ENCODE assay signal across 19 cellular contexts in the genomic region with DNA sequence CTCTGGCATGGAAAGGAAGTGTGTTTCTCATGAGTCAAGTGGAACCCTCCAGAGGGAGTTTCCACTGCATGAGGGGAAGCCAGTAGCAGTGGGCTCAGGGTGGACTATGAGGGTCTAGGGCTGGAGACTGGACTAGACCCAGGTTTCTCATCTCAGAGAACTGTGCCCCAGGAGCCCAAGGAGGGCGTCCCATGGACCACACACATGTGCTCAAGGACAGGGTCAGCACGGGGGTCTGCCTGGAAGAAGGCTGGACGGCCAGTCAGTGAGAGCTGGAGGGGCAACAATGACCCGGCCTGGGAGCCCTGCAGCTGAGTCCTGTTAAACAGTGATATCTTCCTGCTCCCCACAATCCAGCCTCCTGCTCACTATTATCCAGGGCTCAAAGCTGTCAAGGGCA. TPM values are rescaled to one million over a fixed set of nuclear protein-coding genes. Genes with fewer than 3 reads are reported as not detected.
DNase-seq lines count a peak whose midpoint lies in the region; ATAC-seq, FAIRE-seq and TF ChIP-seq lines count a peak whose summit lies in the region.
"Had no signal": no experiment of that assay in that cellular context is flagged by ENCODE, and none has a peak within 500 bp of the region (broad histone marks: within the 10 kb centered on the region; RNA-seq: fewer than 3 reads in every experiment).

No MANE protein-coding gene starts in this region.

- H3K79me1 ChIP-seq in H1 (ENCODE audit: low read depth, low read length), result no peaks in the 10 kb centered on the region

- no peak overlapping the region for H3K27ac Mint-ChIP-seq in stimulated activated memory B cell treated with anti-CD40 and anti-IgM and Interleukin-4, amounts not matched to agents 10 μg/mL and 1 μg/mL and 100 μg/mL, for 72 hours
- H3K27ac Mint-ChIP-seq in activated naive CD4-positive, alpha-beta T cell treated with anti-CD3 and anti-CD28 coated beads, Interleukin-2, amount 10 ng/mL, durations not matched to agents 7 days and 5 days, result no peak overlapping the region
- H3K27ac Mint-ChIP-seq: CD4-positive, alpha-beta memory T cell had no signal

- no peaks in the 10 kb centered on the region for H3K4me1 Mint-ChIP-seq in stimulated activated memory B cell treated with anti-CD40 and anti-IgM and Interleukin-4, amounts not matched to agents 10 μg/mL and 1 μg/mL and 100 μg/mL, for 72 hours
- peaks cover 4% of the 10 kb centered on the region for H3K4me1 Mint-ChIP-seq in activated naive CD4-positive, alpha-beta T cell treated with anti-CD3 and anti-CD28 coated beads, Interleukin-2, amount 10 ng/mL, durations not matched to agents 7 days and 5 days

- POLR2A ChIA-PET in H1 (lab: Charles Lee; ENCODE audit: partially characterized antibody), result no interaction called here

- ATAC-seq in stimulated activated memory B cell treated with anti-CD40 and anti-IgM and Interleukin-4, amounts not matched to agents 10 μg/mL and 1 μg/mL and 100 μg/mL, for 72 hours, result peak; percentile 20
- ATAC-seq in upper lobe of right lung, result peak; percentile 36

- no peaks in the 10 kb centered on the region for H3K36me3 Mint-ChIP-seq in stimulated activated memory B cell treated with anti-CD40 and anti-IgM and Interleukin-4, amounts not matched to agents 10 μg/mL and 1 μg/mL and 100 μg/mL, for 72 hours
- no peaks in the 10 kb centered on the region for H3K36me3 Mint-ChIP-seq in activated naive CD4-positive, alpha-beta T cell treated with anti-CD3 and anti-CD28 coated beads, Interleukin-2, amount 10 ng/mL, durations not matched to agents 7 days and 5 days
- H3K36me3 Mint-ChIP-seq: CD4-positive, alpha-beta memory T cell had no signal

- DNase-seq in H1 (ENCODE audit: low read depth in 1 of 2, low spot score in 2 of 2), result no peak
- DNase-seq in upper lobe of right lung, result no peak
- no peak for DNase-seq in adrenal gland
- DNase-seq in NCI-H1930 (lab: John Stamatoyannopoulos, UW), result no peak
- no peak for DNase-seq in activated naive CD4-positive, alpha-beta T cell treated with anti-CD3 and anti-CD28 coated beads, Interleukin-2, amount 10 ng/mL, durations not matched to agents 7 days and 5 days
- DNase-seq in HuH-7.5 (ENCODE audit: low spot score), result no peak
- DNase-seq: BE2C; CD4-positive, alpha-beta memory T cell; DMS153; DND-41; GDM1; GM23248; H7; IMR-90 had no signal

- no peak overlapping the region for H2AFZ ChIP-seq in H1 (ENCODE audit: low read length)
- H2AFZ ChIP-seq: GM23248 had no signal

- H4K20me1 ChIP-seq in H1 (replicated peaks in 1 of 2; ENCODE audit: control insufficient read depth in 1 of 2, insufficient read depth in 2 of 2, low read length in 2 of 2), result no peaks in the 10 kb centered on the region

- H4K5ac ChIP-seq in H1 (ENCODE audit: insufficient read length, low read depth, low read length), result no peak overlapping the region

- peaks cover 12% of the 10 kb centered on the region for H3K27me3 Mint-ChIP-seq in stimulated activated memory B cell treated with anti-CD40 and anti-IgM and Interleukin-4, amounts not matched to agents 10 μg/mL and 1 μg/mL and 100 μg/mL, for 72 hours
- H3K27me3 Mint-ChIP-seq in activated naive CD4-positive, alpha-beta T cell treated with anti-CD3 and anti-CD28 coated beads, Interleukin-2, amount 10 ng/mL, durations not matched to agents 7 days and 5 days, result no peaks in the 10 kb centered on the region

- H3K4ac ChIP-seq in H1 (replicated peaks; ENCODE audit: insufficient read length, low read depth, low read length), result no peak overlapping the region

- no peak overlapping the region for H2BK15ac ChIP-seq in H1 (ENCODE audit: low read length)

- H3K14ac ChIP-seq in H1 (ENCODE audit: insufficient read length), result no peak overlapping the region

- FAIRE-seq in H1 (lab: Jason Lieb, UNC), result no peak
- FAIRE-seq: A204.1, GM19239 had no signal

- H3K4me2 ChIP-seq in H1 (ENCODE audit: insufficient read depth in 1 of 2, low read depth in 2 of 2, low read length in 2 of 2), result no peak overlapping the region

- no peak for TF ChIP-seq EP300 in H1 (IDR thresholded peaks at IDR 0.05; ENCODE audit: borderline replicate concordance in 1 of 2, low read depth in 2 of 2, low read length in 2 of 2)

- TF ChIP-seq POLR2A in H1 (IDR thresholded peaks at IDR 0.05; ENCODE audit: control extremely low read depth in 1 of 2, low read depth in 2 of 2, low read length in 2 of 2), result no peak
- no peak for TF ChIP-seq POLR2A in adrenal gland (IDR thresholded peaks at IDR 0.05)

- H2BK20ac ChIP-seq in H1 (ENCODE audit: low read length), result no peak overlapping the region

- H3K23me2 ChIP-seq in H1 (ENCODE audit: low read depth, low read length), result no peaks in the 10 kb centered on the region

- no peak overlapping the region for H2BK5ac ChIP-seq in H1 (ENCODE audit: low read depth, low read length)

- H3K9me3 Mint-ChIP-seq in stimulated activated memory B cell treated with anti-CD40 and anti-IgM and Interleukin-4, amounts not matched to agents 10 μg/mL and 1 μg/mL and 100 μg/mL, for 72 hours, result no peaks in the 10 kb centered on the region
- H3K9me3 Mint-ChIP-seq in activated naive CD4-positive, alpha-beta T cell treated with anti-CD3 and anti-CD28 coated beads, Interleukin-2, amount 10 ng/mL, durations not matched to agents 7 days and 5 days, result no peaks in the 10 kb centered on the region
- H3K9me3 Mint-ChIP-seq: CD4-positive, alpha-beta memory T cell had no signal

- H3K56ac ChIP-seq in H1 (replicated peaks; ENCODE audit: insufficient read length, low read depth, low read length), result no peak overlapping the region

- no peaks in the 10 kb centered on the region for H3K4me1 ChIP-seq in H1 (replicated peaks in 1 of 4; ENCODE audit: control insufficient read depth in 3 of 4, insufficient read depth in 4 of 4, low read length in 3 of 4)
- peaks cover 13% of the 10 kb centered on the region for H3K4me1 ChIP-seq in rectal smooth muscle tissue (ENCODE audit: control insufficient read depth, insufficient read depth, low read length)
- no peaks in the 10 kb centered on the region for H3K4me1 ChIP-seq in upper lobe of right lung
- H3K4me1 ChIP-seq in adrenal gland (replicated peaks in 1 of 2), result no peaks in the 10 kb centered on the region
- H3K4me1 ChIP-seq: BE2C had no signal

- H3K9me3 ChIP-seq in H1 (ENCODE audit: insufficient read depth in 2 of 2, low read depth in 1 of 2, low read length in 1 of 2) (no peaks in the 10 kb centered on the region), upper lobe of right lung (no peaks in the 10 kb centered on the region), adrenal gland (replicated peaks in 1 of 3) (no peaks in the 10 kb centered on the region)
- H3K9me3 ChIP-seq: BE2C had no signal

- H3K27me3 ChIP-seq in H1 (replicated peaks in 1 of 4; ENCODE audit: control insufficient read depth in 3 of 4, extremely low read depth in 1 of 4, insufficient read depth in 3 of 4, low read length in 3 of 4), result no peaks in the 10 kb centered on the region
- H3K27me3 ChIP-seq in rectal smooth muscle tissue (ENCODE audit: control insufficient read depth, insufficient read depth, low read length), result no peaks in the 10 kb centered on the region
- H3K27me3 ChIP-seq in upper lobe of right lung, result no peaks in the 10 kb centered on the region
- no peaks in the 10 kb centered on the region for H3K27me3 ChIP-seq in adrenal gland

- no peaks in the 10 kb centered on the region for H3K36me3 ChIP-seq in H1 (ENCODE audit: control insufficient read depth in 2 of 4, insufficient read depth in 4 of 4, low read length in 3 of 4)
- no peaks in the 10 kb centered on the region for H3K36me3 ChIP-seq in rectal smooth muscle tissue (ENCODE audit: control insufficient read depth, insufficient read depth, low read length)
- H3K36me3 ChIP-seq in upper lobe of right lung, result no peaks in the 10 kb centered on the region
- no peaks in the 10 kb centered on the region for H3K36me3 ChIP-seq in adrenal gland (replicated peaks in 1 of 2)
- H3K36me3 ChIP-seq: BE2C had no signal

- WGBS in H1 (ENCODE audit: extremely low coverage in 1 of 2, insufficient coverage in 1 of 2, insufficient read length in 1 of 2, insufficient replicate concordance in 2 of 2, low coverage in 1 of 2, low lambda C conversion rate in 2 of 2, missing lambda C conversion rate in 1 of 2), 2 experiments, result 97% methylated on average over 4 of the region's 4 CpGs; no CpG with 5 or more reads in 1 of the 2 experiments
- 67 to 82% (median 76%) methylated on average over 1 to 4 of the region's 4 CpGs for WGBS in adrenal gland, 4 donors

- H3K4me3 Mint-ChIP-seq in stimulated activated memory B cell treated with anti-CD40 and anti-IgM and Interleukin-4, amounts not matched to agents 10 μg/mL and 1 μg/mL and 100 μg/mL, for 72 hours, result no peak overlapping the region
- H3K4me3 Mint-ChIP-seq in activated naive CD4-positive, alpha-beta T cell treated with anti-CD3 and anti-CD28 coated beads, Interleukin-2, amount 10 ng/mL, durations not matched to agents 7 days and 5 days, result no peak overlapping the region
- H3K4me3 Mint-ChIP-seq: CD4-positive, alpha-beta memory T cell had no signal

- no peak overlapping the region for H4K91ac ChIP-seq in H1 (replicated peaks; ENCODE audit: insufficient read length, low read length)

- no peak for TF ChIP-seq RAD21 in H1 (IDR thresholded peaks at IDR 0.05 in 1 of 2, conservative IDR thresholded peaks at IDR 0.05 in 1 of 2; ENCODE audit: low read depth in 2 of 2, low read length in 2 of 2)

- H2BK12ac ChIP-seq in H1 (ENCODE audit: low read depth, low read length), result no peak overlapping the region

- no peak for TF ChIP-seq CTCF in H1 (IDR thresholded peaks at IDR 0.05; ENCODE audit: control extremely low read depth in 1 of 3, insufficient read depth in 1 of 3, low read depth in 1 of 3, low read length in 3 of 3)
- TF ChIP-seq CTCF in upper lobe of right lung (IDR thresholded peaks at IDR 0.05), result no peak
- no peak for TF ChIP-seq CTCF in adrenal gland (IDR thresholded peaks at IDR 0.05)

- 0 out of 2 replicates have a peak overlapping the region, but pooled peaks have one; percentile 12 for H4K8ac ChIP-seq in H1 (ENCODE audit: extremely low read depth, insufficient read depth, low read length)

- no peaks in the 10 kb centered on the region for H3K79me2 ChIP-seq in H1 (ENCODE audit: control insufficient read depth in 1 of 2, insufficient read depth in 2 of 2, low read length in 2 of 2)

- H3K23ac ChIP-seq in H1 (ENCODE audit: insufficient read length), result no peak overlapping the region

- H2BK120ac ChIP-seq in H1 (replicated peaks; ENCODE audit: low read depth, low read length), result no peak overlapping the region

- intact Hi-C loops in upper lobe of right lung (cut with DNase I) (loop anchor here (10.0 kb wide), 1 partner anchor 155 kb away; no protein-coding TSS in a partner anchor), adrenal gland (cut with DNase I) (no loop called here)

- H3K4me3 ChIP-seq in H1 (ENCODE audit: extremely low read depth in 1 of 4, insufficient read depth in 2 of 4, low read depth in 3 of 4, low read length in 4 of 4) (no peak overlapping the region), rectal smooth muscle tissue (ENCODE audit: low read length) (no peak overlapping the region), upper lobe of right lung (no peak overlapping the region), adrenal gland (no peak overlapping the region)
- H3K4me3 ChIP-seq: GM23248 had no signal

- H3K9ac ChIP-seq in H1 (replicated peaks in 1 of 4; ENCODE audit: extremely low read depth in 1 of 4, low read depth in 3 of 4, low read length in 3 of 4), result no peak overlapping the region
- no peak overlapping the region for H3K9ac ChIP-seq in rectal smooth muscle tissue (ENCODE audit: low read length)

- H3K27ac ChIP-seq in H1 (ENCODE audit: low read depth, low read length) (no peak overlapping the region), rectal smooth muscle tissue (ENCODE audit: low read depth, low read length) (peak overlapping the region; percentile 70), upper lobe of right lung (no peak overlapping the region), adrenal gland (no peak overlapping the region)
- H3K27ac ChIP-seq: C4-2B had no signal

- H3K18ac ChIP-seq in H1 (ENCODE audit: extremely low read depth, low read length), result no peak overlapping the region

- H2AK5ac ChIP-seq in H1 (ENCODE audit: low read depth, low read length), result no peak overlapping the region

- CTCF ChIA-PET in H1 (lab: Charles Lee; ENCODE audit: partially characterized antibody), result no interaction called here
- CTCF ChIA-PET in activated naive CD4-positive, alpha-beta T cell treated with anti-CD3 and anti-CD28 coated beads, Interleukin-2, amount 10 ng/mL, durations not matched to agents 7 days and 5 days (lab: Charles Lee), result no interaction called here

RNA-seq across cellular contexts. Expression of a gene that starts 5.8 kb away (rescaled TPM):
- 0.41 and 0.65 TPM in 2 replicates for total RNA-seq in H1 (2021; fragmentation: NEBNext Ultra II Directional; extraction: Animal tissue kit (Norgen Biotek cat#: 25700))
- polyA plus RNA-seq in H1 (2011; rRNA removed) (0.16 and 0.39 TPM in 2 replicates), adrenal gland (10 to 100 TPM in 1 of 3 donors, 1 to 10 TPM in 2; 5.0 to 45.3 (median 5.4) TPM)
- polyA plus RNA-seq in H1 (2011; cell fraction: cytosol; rRNA removed), result 0.30 TPM
- polyA plus RNA-seq in H1 (2011; cell fraction: nucleus; rRNA removed), result 0.19 TPM
- 0.11 to 0.29 TPM (median 0.20 TPM) in 4 replicates for polyA plus RNA-seq in H1 (2012, experiment 1 of 2)
- not detected for polyA plus RNA-seq in H1 (2012, experiment 2 of 2)
- 1.4 TPM for polyA plus RNA-seq in H1 (2013, experiment 1 of 2)
- 1.8 TPM for polyA plus RNA-seq in H1 (2013, experiment 2 of 2)
- polyA minus RNA-seq in H1 (2011; rRNA and poly(A)+ RNA removed), result 0.27 and 0.63 TPM in 2 replicates
- polyA minus RNA-seq in H1 (2011; cell fraction: cytosol; rRNA and poly(A)+ RNA removed), result not detected
- not detected for polyA minus RNA-seq in H1 (2011; cell fraction: nucleus; rRNA and poly(A)+ RNA removed)
- total RNA-seq in upper lobe of right lung (30.5 TPM), adrenal gland (10 to 100 TPM; 23.0 to 46.9 (median 33.4) TPM)

RNA-seq across cellular contexts. Expression of a gene that starts 55.9 kb away (rescaled TPM):
- total RNA-seq in H1 (2021; fragmentation: NEBNext Ultra II Directional; extraction: Animal tissue kit (Norgen Biotek cat#: 25700)), result not detected in 2 replicates
- 0.03 TPM in 1 of 2 replicates, not detected in the other for polyA plus RNA-seq in H1 (2011; rRNA removed)
- not detected for polyA plus RNA-seq in H1 (2011; cell fraction: cytosol; rRNA removed)
- polyA plus RNA-seq in H1 (2011; cell fraction: nucleus; rRNA removed), result not detected
- polyA plus RNA-seq in H1 (2012, experiment 1 of 2), result 0.23 TPM in 1 of 4 replicates, not detected in the others
- not detected for polyA plus RNA-seq in H1 (2012, experiment 2 of 2)
- not detected for polyA plus RNA-seq in H1 (2013, experiment 1 of 2)
- 0.17 TPM for polyA plus RNA-seq in H1 (2013, experiment 2 of 2)
- polyA minus RNA-seq in H1 (2011; rRNA and poly(A)+ RNA removed), result not detected in 2 replicates
- polyA minus RNA-seq in H1 (2011; cell fraction: cytosol; rRNA and poly(A)+ RNA removed), result not detected
- not detected for polyA minus RNA-seq in H1 (2011; cell fraction: nucleus; rRNA and poly(A)+ RNA removed)
- 3.0 TPM for total RNA-seq in upper lobe of right lung
- total RNA-seq in adrenal gland, result 1 to 10 TPM in 6 of 8 donors, under 1 TPM in 2; 0.56 to 9.8 (median 3.4) TPM
- 1 to 10 TPM; 1.7 to 9.3 (median 1.9) TPM for polyA plus RNA-seq in adrenal gland
- total RNA-seq: CD4-positive, alpha-beta memory T cell; GM23248; H7 had no signal
- polyA plus RNA-seq: CD4-positive, alpha-beta memory T cell; GM23248 had no signal

Comparison
In these comparisons a context has a peak if more than half of its experiments do, and no peak if none do; other contexts are left out.
1. RNA of a gene that starts 5.8 kb away (total RNA-seq): 23.0 to 46.9 TPM in adrenal gland and 30.5 TPM in upper lobe of right lung (single experiment); 0.41 to 0.65 TPM in H1; every median in the first group is over 10 times any median in the second.